14 cellular contexts compared by ENCODE assay signal in the genomic region with DNA sequence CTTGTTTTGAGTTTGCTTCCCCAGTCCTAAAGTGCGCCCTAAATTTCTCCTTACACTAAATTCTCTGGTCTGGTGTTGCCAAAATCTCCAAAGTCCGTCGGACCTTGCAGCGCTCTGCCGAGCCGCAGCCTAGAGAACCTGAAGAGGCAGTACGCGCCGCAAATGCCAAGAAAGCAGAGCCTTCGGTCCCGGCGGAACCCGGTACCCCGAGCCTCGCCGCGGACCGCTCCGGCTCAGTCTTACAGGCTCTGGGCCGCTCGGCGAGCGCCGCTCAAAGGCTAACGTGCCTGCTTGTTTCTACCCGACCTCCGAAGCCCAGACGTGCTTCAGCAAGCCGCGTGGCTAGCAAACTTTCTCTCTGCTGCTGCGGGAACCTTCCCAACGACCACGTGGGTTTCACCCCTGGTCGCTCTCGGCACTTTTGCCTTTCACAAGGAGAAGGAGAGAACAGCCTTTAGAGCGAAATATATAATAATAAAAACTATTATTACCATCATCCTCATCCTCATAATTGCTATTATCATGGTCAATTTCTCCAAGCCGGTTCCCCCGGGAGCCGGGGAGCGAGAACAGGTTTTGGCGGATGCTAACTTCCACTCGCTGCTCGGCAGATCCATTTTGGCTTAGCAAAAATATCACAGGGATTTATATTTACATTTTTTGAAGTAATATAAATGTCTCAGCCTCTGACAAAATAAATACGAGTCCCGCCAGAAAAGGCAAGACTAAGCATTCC. TPM values are rescaled to one million over a fixed set of nuclear protein-coding genes. Genes with fewer than 3 reads are reported as not detected.
DNase-seq lines count a peak whose midpoint lies in the region; ATAC-seq and TF ChIP-seq lines count a peak whose summit lies in the region.
"Had no signal": no experiment of that assay in that cellular context is flagged by ENCODE, and none has a peak within 500 bp of the region (broad histone marks: within the 10 kb centered on the region; RNA-seq: fewer than 3 reads in every experiment).

No MANE protein-coding gene starts in this region.

- H3K36me3 ChIP-seq in cardiac muscle cell, result no peaks in the 10 kb centered on the region
- H3K36me3 ChIP-seq in tibial artery, result no peaks in the 10 kb centered on the region
- H3K36me3 ChIP-seq in colonic mucosa, result no peaks in the 10 kb centered on the region
- H3K36me3 ChIP-seq: lower lobe of right lung had no signal

- H3K27ac ChIP-seq in cardiac muscle cell (no peak overlapping the region), tibial artery (no peak overlapping the region), colonic mucosa (no peak overlapping the region)
- H3K27ac ChIP-seq: lower lobe of right lung had no signal

- H3K9me3 ChIP-seq in cardiac muscle cell (ENCODE audit: low read depth) (no peaks in the 10 kb centered on the region), tibial artery (peaks cover 0 to 6% (median 0%) of the 10 kb centered on the region in 3 donors), colonic mucosa (no peaks in the 10 kb centered on the region)
- H3K9me3 ChIP-seq: lower lobe of right lung had no signal

- peak overlapping the region; percentile 32 to 89 (median 73) for H3K4me3 Mint-ChIP-seq in brain
- no peak overlapping the region for H3K4me3 Mint-ChIP-seq in stimulated activated naive CD8-positive, alpha-beta T cell treated with anti-CD3 and anti-CD28 coated beads, Interleukin-15, amount 100 ng/mL, for 72 hours
- H3K4me3 Mint-ChIP-seq: activated T-cell treated with anti-CD3 and anti-CD28 coated beads, Interleukin-2, amount 50 U/mL, for 72 hours had no signal

- H3K9me3 Mint-ChIP-seq in brain, result peaks cover 0 to 6% (median 0%) of the 10 kb centered on the region in 5 experiments
- peaks cover 0 to 7% of the 10 kb centered on the region in 2 donors for H3K9me3 Mint-ChIP-seq in stimulated activated naive CD8-positive, alpha-beta T cell treated with anti-CD3 and anti-CD28 coated beads, Interleukin-15, amount 100 ng/mL, for 72 hours

- H3K4me3 ChIP-seq in cardiac muscle cell (peak overlapping the region; percentile 20), tibial artery (peak overlapping the region; percentile 16 to 18), colonic mucosa (no peak overlapping the region)
- H3K4me3 ChIP-seq: lower lobe of right lung had no signal

- H3K27me3 Mint-ChIP-seq in brain, result peaks cover 97% of the 10 kb centered on the region
- H3K27me3 Mint-ChIP-seq in stimulated activated naive CD8-positive, alpha-beta T cell treated with anti-CD3 and anti-CD28 coated beads, Interleukin-15, amount 100 ng/mL, for 72 hours, result peaks cover 35% of the 10 kb centered on the region

- DNase-seq in cardiac muscle cell (ENCODE audit: low read depth in 1 of 2, low spot score in 1 of 2) (peak; percentile 4 to 49), left cardiac atrium (no peak), left kidney (ENCODE audit: low read depth, low spot score) (peak; percentile 32), tibial artery (no peak), colonic mucosa (no peak)
- DNase-seq in stimulated activated naive CD8-positive, alpha-beta T cell treated with anti-CD3 and anti-CD28 coated beads, Interleukin-15, amount 100 ng/mL, for 72 hours, result no peak
- DNase-seq: activated T-cell treated with anti-CD3 and anti-CD28 coated beads, Interleukin-2, amount 50 U/mL, for 72 hours; DMS79 treated with DMSO at 0.1 percent for 48 hours; Karpas-422; lower lobe of right lung; NCI-H2029 treated with DMSO at 0.1 percent for 48 hours had no signal

- H3K36me3 Mint-ChIP-seq in brain, result no peaks in the 10 kb centered on the region

- peaks cover 80% of the 10 kb centered on the region for H3K27me3 ChIP-seq in cardiac muscle cell
- peaks cover 3 to 38% of the 10 kb centered on the region in 2 donors for H3K27me3 ChIP-seq in tibial artery
- H3K27me3 ChIP-seq in colonic mucosa, result peaks cover 67% of the 10 kb centered on the region

- ATAC-seq in left cardiac atrium (no peak), HG02970 (IDR thresholded peaks at IDR 0.05; ENCODE audit: low FRiP score, unreplicated experiment) (no peak)
- ATAC-seq in stimulated activated naive CD8-positive, alpha-beta T cell treated with anti-CD3 and anti-CD28 coated beads, Interleukin-15, amount 100 ng/mL, for 72 hours, result no peak
- ATAC-seq: activated T-cell treated with anti-CD3 and anti-CD28 coated beads, Interleukin-2, amount 50 U/mL, for 72 hours had no signal

- TF ChIP-seq CTCF in cardiac muscle cell (IDR thresholded peaks at IDR 0.05; ENCODE audit: low read depth, low read length) (no peak), brain (conservative IDR thresholded peaks at IDR 0.05) (no peak), tibial artery (IDR thresholded peaks at IDR 0.05) (no peak), colonic mucosa (IDR thresholded peaks at IDR 0.05) (no peak)

- H3K27ac Mint-ChIP-seq in brain, result peak overlapping the region in 3 of 5 experiments; percentile 57 to 79 (median 64)
- no peak overlapping the region for H3K27ac Mint-ChIP-seq in stimulated activated naive CD8-positive, alpha-beta T cell treated with anti-CD3 and anti-CD28 coated beads, Interleukin-15, amount 100 ng/mL, for 72 hours
- H3K27ac Mint-ChIP-seq: activated T-cell treated with anti-CD3 and anti-CD28 coated beads, Interleukin-2, amount 50 U/mL, for 72 hours had no signal

- H3K4me1 ChIP-seq in cardiac muscle cell (ENCODE audit: low read depth), result no peaks in the 10 kb centered on the region
- peaks cover 0 to 27% (median 16%) of the 10 kb centered on the region in 4 donors for H3K4me1 ChIP-seq in tibial artery
- no peaks in the 10 kb centered on the region for H3K4me1 ChIP-seq in colonic mucosa
- H3K4me1 ChIP-seq: lower lobe of right lung had no signal

- no peak overlapping the region for H3K9ac ChIP-seq in colonic mucosa (ENCODE audit: low read depth in 2 of 2, low read length in 2 of 2)

- H3K4me1 Mint-ChIP-seq in brain, result peaks cover 43% of the 10 kb centered on the region
- H3K4me1 Mint-ChIP-seq in stimulated activated naive CD8-positive, alpha-beta T cell treated with anti-CD3 and anti-CD28 coated beads, Interleukin-15, amount 100 ng/mL, for 72 hours, result no peaks in the 10 kb centered on the region

- intact Hi-C loops in left cardiac atrium (cut with DNase I), result no loop called here
- intact Hi-C loops in tibial artery (cut with DNase I; ENCODE audit: low total_unique reads), result no loop called here
- intact Hi-C loops in colonic mucosa (cut with DNase I), result no loop called here

RNA-seq across cellular contexts. Expression of a gene that starts 2.2 kb away (rescaled TPM):
- total RNA-seq in cardiac muscle cell, result 0.04 and 0.18 TPM in 2 replicates
- polyA plus RNA-seq in cardiac muscle cell, result 0.76 TPM in 1 of 2 replicates, not detected in the other
- not detected for total RNA-seq in left cardiac atrium
- polyA plus RNA-seq in brain (ENCODE audit: insufficient read depth, low read depth, low replicate concordance), result 0.07 TPM
- total RNA-seq in colonic mucosa, result not detected
- total RNA-seq: activated T-cell treated with anti-CD3 and anti-CD28 coated beads, Interleukin-2, amount 50 U/mL, for 72 hours; lower lobe of right lung; omental fat pad had no signal

Comparison
In these comparisons a context has a peak if more than half of its experiments do, and no peak if none do; other contexts are left out.
1. DNase-seq: peak in cardiac muscle cell (2 of 2) and left kidney (single experiment); none in left cardiac atrium (single experiment), tibial artery (0 of 2), stimulated activated naive CD8-positive, alpha-beta T cell treated with anti-CD3 and anti-CD28 coated beads, Interleukin-15, amount 100 ng/mL, for 72 hours (0 of 2) and colonic mucosa (single experiment).
2. H3K27ac Mint-ChIP-seq: peak in brain (3 of 5); none in stimulated activated naive CD8-positive, alpha-beta T cell treated with anti-CD3 and anti-CD28 coated beads, Interleukin-15, amount 100 ng/mL, for 72 hours (0 of 2).
3. H3K4me3 Mint-ChIP-seq: peak in brain (5 of 5); none in stimulated activated naive CD8-positive, alpha-beta T cell treated with anti-CD3 and anti-CD28 coated beads, Interleukin-15, amount 100 ng/mL, for 72 hours (0 of 2).